ENCODE assay signal across 8 cellular contexts in the genomic region with DNA sequence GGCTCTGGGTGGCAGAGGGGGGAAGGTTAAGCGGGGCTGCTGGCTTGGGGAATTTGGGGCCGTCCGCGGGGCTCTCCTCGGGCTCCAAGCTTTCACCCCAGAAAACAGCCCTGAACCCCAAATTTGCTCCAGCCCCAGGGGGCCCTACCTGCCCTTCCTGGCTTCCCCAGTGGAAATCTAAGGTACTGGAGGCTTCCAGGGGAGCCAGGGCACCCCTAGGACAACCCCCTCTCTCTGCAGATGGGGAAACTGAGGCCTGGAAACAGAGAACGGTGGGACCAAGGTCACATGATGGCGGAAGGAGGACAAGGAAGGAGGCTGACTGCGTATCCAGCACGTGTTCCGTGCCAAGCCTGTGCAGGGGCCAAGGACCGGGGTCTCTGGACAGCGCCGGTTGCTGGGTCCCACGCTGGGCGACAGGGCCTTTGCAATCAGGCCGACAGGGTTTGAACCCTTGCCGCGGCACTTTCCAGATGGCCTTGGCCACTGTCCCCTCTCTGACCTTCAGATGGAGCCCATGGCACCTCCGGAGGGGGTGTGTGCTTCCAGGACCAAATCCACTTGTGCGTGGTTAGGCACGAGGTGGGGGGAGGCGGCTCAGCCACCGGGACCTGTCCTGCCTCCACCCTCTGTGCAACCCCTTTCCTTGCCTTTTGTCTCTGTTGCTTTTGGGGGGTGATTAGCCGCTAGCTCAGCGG.
A peak's percentile ranks its signal among the peaks of the same experiment; 100 is the strongest.
DNase-seq lines count a peak whose midpoint lies in the region; ATAC-seq and TF ChIP-seq lines count a peak whose summit lies in the region.

No MANE protein-coding gene starts in this region.

- H3K27me3 Mint-ChIP-seq in IgD-negative memory B cell: peaks cover 47% of the 10 kb centered on the region
- H3K27me3 Mint-ChIP-seq in stimulated activated naive B cell treated with anti-CD40 and anti-IgM and Interleukin-4, amounts not matched to agents 10 μg/mL and 1 μg/mL and 100 μg/mL, for 72 hours: peaks cover 60 to 65% of the 10 kb centered on the region in 2 donors

- H3K4me3 ChIP-seq in ascending aorta: peak overlapping the region; percentile 77 to 85

- H3K36me3 ChIP-seq in ascending aorta: no peaks in the 10 kb centered on the region

- TF ChIP-seq CTCF in ascending aorta (IDR thresholded peaks at IDR 0.05): peak in 1 of 3 experiments; percentile 7

- peaks cover 9 to 17% of the 10 kb centered on the region in 2 donors for H3K4me1 ChIP-seq in ascending aorta

- no peak overlapping the region for H3K27ac Mint-ChIP-seq in IgD-negative memory B cell
- no peak overlapping the region for H3K27ac Mint-ChIP-seq in stimulated activated naive B cell treated with anti-CD40 and anti-IgM and Interleukin-4, amounts not matched to agents 10 μg/mL and 1 μg/mL and 100 μg/mL, for 72 hours

- no peak for DNase-seq in ascending aorta (ENCODE audit: low spot score in 2 of 2)
- peak; percentile 60 for DNase-seq in islet precursor cell
- DNase-seq in stimulated activated naive B cell treated with anti-CD40 and anti-IgM and Interleukin-4, amounts not matched to agents 10 μg/mL and 1 μg/mL and 100 μg/mL, for 72 hours: no peak
- no peak for DNase-seq in effector CD4-positive, alpha-beta T cell
- no peak for DNase-seq in NCI-H2227 (lab: John Stamatoyannopoulos, UW; ENCODE audit: unreplicated experiment)
- no peak for DNase-seq in NCI-H2107 (lab: John Stamatoyannopoulos, UW)

- H3K4me3 Mint-ChIP-seq in IgD-negative memory B cell: peak overlapping the region; percentile 3 to 79 (median 38)
- H3K4me3 Mint-ChIP-seq in stimulated activated naive B cell treated with anti-CD40 and anti-IgM and Interleukin-4, amounts not matched to agents 10 μg/mL and 1 μg/mL and 100 μg/mL, for 72 hours: peak overlapping the region; percentile 59 to 66

- no peaks in the 10 kb centered on the region for H3K9me3 ChIP-seq in ascending aorta

- H3K36me3 Mint-ChIP-seq in IgD-negative memory B cell: peaks cover 1% of the 10 kb centered on the region
- H3K36me3 Mint-ChIP-seq in stimulated activated naive B cell treated with anti-CD40 and anti-IgM and Interleukin-4, amounts not matched to agents 10 μg/mL and 1 μg/mL and 100 μg/mL, for 72 hours: no peaks in the 10 kb centered on the region

- peaks cover 9 to 19% (median 17%) of the 10 kb centered on the region in 3 donors for H3K4me1 Mint-ChIP-seq in IgD-negative memory B cell
- peaks cover 17 to 23% of the 10 kb centered on the region in 2 donors for H3K4me1 Mint-ChIP-seq in stimulated activated naive B cell treated with anti-CD40 and anti-IgM and Interleukin-4, amounts not matched to agents 10 μg/mL and 1 μg/mL and 100 μg/mL, for 72 hours

- H3K27ac ChIP-seq in ascending aorta: peak overlapping the region; percentile 83 to 87

- no peaks in the 10 kb centered on the region for H3K27me3 ChIP-seq in ascending aorta

- H3K9me3 Mint-ChIP-seq in IgD-negative memory B cell: peaks cover 0 to 1% (median 0%) of the 10 kb centered on the region in 3 donors
- no peaks in the 10 kb centered on the region for H3K9me3 Mint-ChIP-seq in stimulated activated naive B cell treated with anti-CD40 and anti-IgM and Interleukin-4, amounts not matched to agents 10 μg/mL and 1 μg/mL and 100 μg/mL, for 72 hours

- no peak for ATAC-seq in stimulated activated naive B cell treated with anti-CD40 and anti-IgM and Interleukin-4, amounts not matched to agents 10 μg/mL and 1 μg/mL and 100 μg/mL, for 72 hours (replicated peaks)
- ATAC-seq in GM19395 (IDR thresholded peaks at IDR 0.05; ENCODE audit: unreplicated experiment): no peak

- intact Hi-C loops in ascending aorta (cut with DNase I): loop anchor here (1.0 kb wide), 1 partner anchor 23 kb away; no protein-coding TSS in a partner anchor
